In genomic region chr6:33744001-33744848, GRCh38 we compare ENCODE assay signal across 1 cellular context.
A peak's percentile ranks its signal among the peaks of the same experiment; 100 is the strongest.
TF ChIP-seq lines count a peak whose summit lies in the region.

No MANE protein-coding gene starts in this region.

TF ChIP-seq in HepG2, 621 proteins besides CTCF, POLR2A, EP300 and RAD21 (continued from another document):
- TF ChIP-seq SPEN (CRISPR knock-in tag; IDR thresholded peaks at IDR 0.05; ENCODE audit: low read depth), result peak; percentile 13; the same call in 1 of the 2 replicates
- TF ChIP-seq RBM39 (IDR thresholded peaks at IDR 0.05; ENCODE audit: low read depth, low read length, poor library complexity, severe bottlenecking), result no peak
- TF ChIP-seq, protein P1, sequence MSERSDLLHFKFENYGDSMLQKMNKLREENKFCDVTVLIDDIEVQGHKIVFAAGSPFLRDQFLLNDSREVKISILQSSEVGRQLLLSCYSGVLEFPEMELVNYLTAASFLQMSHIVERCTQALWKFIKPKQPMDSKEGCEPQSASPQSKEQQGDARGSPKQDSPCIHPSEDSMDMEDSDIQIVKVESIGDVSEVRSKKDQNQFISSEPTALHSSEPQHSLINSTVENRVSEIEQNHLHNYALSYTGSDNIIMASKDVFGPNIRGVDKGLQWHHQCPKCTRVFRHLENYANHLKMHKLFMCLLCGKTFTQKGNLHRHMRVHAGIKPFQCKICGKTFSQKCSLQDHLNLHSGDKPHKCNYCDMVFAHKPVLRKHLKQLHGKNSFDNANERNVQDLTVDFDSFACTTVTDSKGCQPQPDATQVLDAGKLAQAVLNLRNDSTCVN (CRISPR knock-in tag; IDR thresholded peaks at IDR 0.05; ENCODE audit: borderline replicate concordance), result 0 out of 2 replicates have a peak, but pooled peaks have one; percentile 19
- TF ChIP-seq, protein P2, sequence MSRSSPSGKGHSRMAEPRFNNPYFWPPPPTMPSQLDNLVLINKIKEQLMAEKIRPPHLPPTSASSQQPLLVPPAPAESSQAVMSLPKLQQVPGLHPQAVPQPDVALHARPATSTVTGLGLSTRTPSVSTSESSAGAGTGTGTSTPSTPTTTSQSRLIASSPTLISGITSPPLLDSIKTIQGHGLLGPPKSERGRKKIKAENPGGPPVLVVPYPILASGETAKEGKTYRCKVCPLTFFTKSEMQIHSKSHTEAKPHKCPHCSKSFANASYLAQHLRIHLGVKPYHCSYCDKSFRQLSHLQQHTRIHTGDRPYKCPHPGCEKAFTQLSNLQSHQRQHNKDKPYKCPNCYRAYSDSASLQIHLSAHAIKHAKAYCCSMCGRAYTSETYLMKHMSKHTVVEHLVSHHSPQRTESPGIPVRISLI (CRISPR knock-in tag; IDR thresholded peaks at IDR 0.05; ENCODE audit: borderline replicate concordance), result no peak
- 0 out of 2 replicates have a peak, but pooled peaks have one; percentile 49 for TF ChIP-seq CBFB (CRISPR knock-in tag; IDR thresholded peaks at IDR 0.05)
- no peak for TF ChIP-seq U2AF2 (IDR thresholded peaks at IDR 0.05; ENCODE audit: low read depth, low read length)
- TF ChIP-seq AGO2 (optimal IDR thresholded peaks at IDR 0.05; ENCODE audit: low read depth, low read length), result no peak
- TF ChIP-seq NFE2L1 (CRISPR knock-in tag; IDR thresholded peaks at IDR 0.05; ENCODE audit: borderline replicate concordance), result no peak
- no peak for TF ChIP-seq TBL1XR1 (IDR thresholded peaks at IDR 0.05; ENCODE audit: borderline replicate concordance, low read length, partially characterized antibody)
- TF ChIP-seq ZNF10 (CRISPR knock-in tag; IDR thresholded peaks at IDR 0.05; ENCODE audit: borderline replicate concordance, low read depth), result no peak
- 0 out of 2 replicates have a peak, but pooled peaks have one; percentile 4 for TF ChIP-seq ZFY (CRISPR knock-in tag; IDR thresholded peaks at IDR 0.05)
- TF ChIP-seq KLF6 (CRISPR knock-in tag; IDR thresholded peaks at IDR 0.05), result no peak
- TF ChIP-seq ZNF333 (CRISPR knock-in tag; IDR thresholded peaks at IDR 0.05; ENCODE audit: borderline replicate concordance), result no peak
- TF ChIP-seq ZNF232 (CRISPR knock-in tag; IDR thresholded peaks at IDR 0.05; ENCODE audit: borderline replicate concordance), result no peak
- TF ChIP-seq, protein P3, sequence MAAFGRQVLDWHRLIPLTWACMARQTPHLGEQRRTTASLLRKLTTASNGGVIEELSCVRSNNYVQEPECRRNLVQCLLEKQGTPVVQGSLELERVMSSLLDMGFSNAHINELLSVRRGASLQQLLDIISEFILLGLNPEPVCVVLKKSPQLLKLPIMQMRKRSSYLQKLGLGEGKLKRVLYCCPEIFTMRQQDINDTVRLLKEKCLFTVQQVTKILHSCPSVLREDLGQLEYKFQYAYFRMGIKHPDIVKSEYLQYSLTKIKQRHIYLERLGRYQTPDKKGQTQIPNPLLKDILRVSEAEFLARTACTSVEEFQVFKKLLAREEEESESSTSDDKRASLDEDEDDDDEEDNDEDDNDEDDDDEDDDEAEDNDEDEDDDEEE (CRISPR knock-in tag; IDR thresholded peaks at IDR 0.05), result no peak
- TF ChIP-seq ZNF383 (CRISPR knock-in tag; IDR thresholded peaks at IDR 0.05; ENCODE audit: borderline replicate concordance), result no peak
- no peak for TF ChIP-seq GTF2F1 (IDR thresholded peaks at IDR 0.05; ENCODE audit: low read length)
- no peak for TF ChIP-seq SKI (IDR thresholded peaks at IDR 0.05; ENCODE audit: partially characterized antibody)
- no peak for TF ChIP-seq HNRNPLL (IDR thresholded peaks at IDR 0.05; ENCODE audit: low read depth, low read length, poor library complexity, severe bottlenecking)
- TF ChIP-seq SRSF9 (IDR thresholded peaks at IDR 0.05; ENCODE audit: borderline replicate concordance, insufficient read depth, low read depth, low read length, poor library complexity, severe bottlenecking), result no peak
